Comparison of ENCODE assay signal across 22 cellular contexts in genomic region chr5:75434107-75434506, GRCh38.
DNase-seq lines count a peak whose midpoint lies in the region; ATAC-seq and TF ChIP-seq lines count a peak whose summit lies in the region.
"Had no signal": no experiment of that assay in that cellular context is flagged by ENCODE, and none has a peak within 500 bp of the region (broad histone marks: within the 10 kb centered on the region; RNA-seq: fewer than 3 reads in every experiment).

No MANE protein-coding gene starts in this region.

- no peaks in the 10 kb centered on the region for H3K36me3 ChIP-seq in adipocyte (ENCODE audit: control insufficient read depth, insufficient read depth, low read length, severe bottlenecking)
- H3K36me3 ChIP-seq in mesendoderm (ENCODE audit: control insufficient read depth, insufficient read depth, low read length) = no peaks in the 10 kb centered on the region

- H3K4me3 Mint-ChIP-seq in activated naive CD8-positive, alpha-beta T cell = no peak overlapping the region
- no peak overlapping the region for H3K4me3 Mint-ChIP-seq in activated naive CD8-positive, alpha-beta T cell treated with anti-CD3 and anti-CD28 coated beads, Interleukin-2, amount 50 U/mL, for 24 hours
- no peak overlapping the region for H3K4me3 Mint-ChIP-seq in stimulated activated memory B cell treated with anti-CD40 and anti-IgM and Interleukin-4, amounts not matched to agents 10 μg/mL and 1 μg/mL and 100 μg/mL, for 72 hours
- H3K4me3 Mint-ChIP-seq: CD4-positive, alpha-beta T cell; GM23338 had no signal

- H3K4me3 ChIP-seq in adipocyte (ENCODE audit: low read length) = no peak overlapping the region
- H3K4me3 ChIP-seq in fibroblast of the aortic adventitia (ENCODE audit: low read depth, low read length) = no peak overlapping the region
- H3K4me3 ChIP-seq in mesendoderm (ENCODE audit: low read length) = no peak overlapping the region
- H3K4me3 ChIP-seq: GM23338 had no signal

- no peak overlapping the region for H4K5ac ChIP-seq in mesendoderm (ENCODE audit: low read length)

- H3K9me3 ChIP-seq in adipocyte (ENCODE audit: control insufficient read depth, low read length) = no peaks in the 10 kb centered on the region
- H3K9me3 ChIP-seq: BE2C, Caco-2 had no signal

- no peak overlapping the region for H3K56ac ChIP-seq in mesendoderm (ENCODE audit: low read length)

- ATAC-seq in activated naive CD8-positive, alpha-beta T cell treated with anti-CD3 and anti-CD28 coated beads, Interleukin-2, amount 50 U/mL, for 24 hours = no peak
- ATAC-seq in stimulated activated memory B cell treated with anti-CD40 and anti-IgM and Interleukin-4, amounts not matched to agents 10 μg/mL and 1 μg/mL and 100 μg/mL, for 72 hours = no peak
- ATAC-seq: GM23338, HCT116, Panc1 had no signal

- H3K18ac ChIP-seq in mesendoderm (ENCODE audit: low read length) = no peak overlapping the region

- H2BK120ac ChIP-seq in mesendoderm (ENCODE audit: low read depth, low read length) = no peak overlapping the region

- H2AK5ac ChIP-seq in mesendoderm (ENCODE audit: low read length) = no peak overlapping the region

- no peak for DNase-seq in activated naive CD8-positive, alpha-beta T cell treated with anti-CD3 and anti-CD28 coated beads, Interleukin-2, amount 50 U/mL, for 24 hours
- DNase-seq in adipocyte (ENCODE audit: low read depth) (peak; percentile 10), fibroblast of the aortic adventitia (ENCODE audit: low read depth) (peak; percentile 21), NCI-H2196 (lab: John Stamatoyannopoulos, UW; ENCODE audit: unreplicated experiment) (no peak), mesendoderm (no peak)
- no peak for DNase-seq in stimulated activated CD4-positive, alpha-beta T cell treated with anti-CD3 and anti-CD28 coated beads, Interleukin-2, amount 100 ng/mL, for 24 hours
- DNase-seq: 8988T; BE2C; Caco-2; CD4-positive, alpha-beta T cell; DMS79; MM.1S; NCI-H1092 treated with DMSO at 0.1 percent for 48 hours; NCI-H146; NCI-H2029 treated with DMSO at 0.1 percent for 48 hours; NCI-H2171; NCI-H446 treated with DMSO at 0.1 percent for 48 hours had no signal

- no peak overlapping the region for H3K4me2 ChIP-seq in mesendoderm (ENCODE audit: low read length)
- H3K4me2 ChIP-seq: GM23338 had no signal

- peaks cover 16% of the 10 kb centered on the region for H3K4me1 ChIP-seq in adipocyte (ENCODE audit: control insufficient read depth, insufficient read depth, low read length)
- H3K4me1 ChIP-seq in mesendoderm (ENCODE audit: control insufficient read depth, low read depth, low read length) = no peaks in the 10 kb centered on the region
- H3K4me1 ChIP-seq: Caco-2 had no signal

- H3K79me2 ChIP-seq in mesendoderm (ENCODE audit: control insufficient read depth, insufficient read depth, low read length) = no peaks in the 10 kb centered on the region

- H3K27me3 Mint-ChIP-seq in activated naive CD8-positive, alpha-beta T cell = no peaks in the 10 kb centered on the region
- H3K27me3 Mint-ChIP-seq in activated naive CD8-positive, alpha-beta T cell treated with anti-CD3 and anti-CD28 coated beads, Interleukin-2, amount 50 U/mL, for 24 hours = no peaks in the 10 kb centered on the region
- no peaks in the 10 kb centered on the region for H3K27me3 Mint-ChIP-seq in stimulated activated memory B cell treated with anti-CD40 and anti-IgM and Interleukin-4, amounts not matched to agents 10 μg/mL and 1 μg/mL and 100 μg/mL, for 72 hours
- H3K27me3 Mint-ChIP-seq: CD4-positive, alpha-beta T cell had no signal

- H3K27ac Mint-ChIP-seq in activated naive CD8-positive, alpha-beta T cell = peak overlapping the region; percentile 72
- no peak overlapping the region for H3K27ac Mint-ChIP-seq in activated naive CD8-positive, alpha-beta T cell treated with anti-CD3 and anti-CD28 coated beads, Interleukin-2, amount 50 U/mL, for 24 hours
- H3K27ac Mint-ChIP-seq in stimulated activated memory B cell treated with anti-CD40 and anti-IgM and Interleukin-4, amounts not matched to agents 10 μg/mL and 1 μg/mL and 100 μg/mL, for 72 hours = peak overlapping the region; percentile 58
- H3K27ac Mint-ChIP-seq: CD4-positive, alpha-beta T cell had no signal

- H3K27me3 ChIP-seq in adipocyte (replicated peaks; ENCODE audit: control insufficient read depth, insufficient read depth, low read length) = no peaks in the 10 kb centered on the region
- H3K27me3 ChIP-seq in mesendoderm (ENCODE audit: insufficient read depth, low read length, poor library complexity) = no peaks in the 10 kb centered on the region
- H3K27me3 ChIP-seq: BE2C had no signal

- H4K8ac ChIP-seq in mesendoderm (ENCODE audit: low read depth, low read length) = no peak overlapping the region

- peaks cover 17% of the 10 kb centered on the region for H3K36me3 Mint-ChIP-seq in activated naive CD8-positive, alpha-beta T cell
- H3K36me3 Mint-ChIP-seq in activated naive CD8-positive, alpha-beta T cell treated with anti-CD3 and anti-CD28 coated beads, Interleukin-2, amount 50 U/mL, for 24 hours (ENCODE audit: low read depth) = peaks cover 9% of the 10 kb centered on the region
- peaks cover 18% of the 10 kb centered on the region for H3K36me3 Mint-ChIP-seq in stimulated activated memory B cell treated with anti-CD40 and anti-IgM and Interleukin-4, amounts not matched to agents 10 μg/mL and 1 μg/mL and 100 μg/mL, for 72 hours

- peaks cover 4% of the 10 kb centered on the region for H3K4me1 Mint-ChIP-seq in activated naive CD8-positive, alpha-beta T cell (ENCODE audit: low read depth)
- H3K4me1 Mint-ChIP-seq in activated naive CD8-positive, alpha-beta T cell treated with anti-CD3 and anti-CD28 coated beads, Interleukin-2, amount 50 U/mL, for 24 hours = peaks cover 2% of the 10 kb centered on the region
- peaks cover 7% of the 10 kb centered on the region for H3K4me1 Mint-ChIP-seq in stimulated activated memory B cell treated with anti-CD40 and anti-IgM and Interleukin-4, amounts not matched to agents 10 μg/mL and 1 μg/mL and 100 μg/mL, for 72 hours
- H3K4me1 Mint-ChIP-seq: GM23338 had no signal

- no peak overlapping the region for H3K4ac ChIP-seq in mesendoderm (ENCODE audit: low read depth, low read length)

- H2BK15ac ChIP-seq in mesendoderm (replicated peaks; ENCODE audit: low read depth) = no peak overlapping the region

- H3K79me1 ChIP-seq in mesendoderm (ENCODE audit: low read length) = no peaks in the 10 kb centered on the region

- H3K9ac ChIP-seq in adipocyte (ENCODE audit: low read length) = no peak overlapping the region
- no peak overlapping the region for H3K9ac ChIP-seq in mesendoderm (ENCODE audit: low read length)

- no peak overlapping the region for H3K27ac ChIP-seq in mesendoderm (ENCODE audit: low read depth, low read length)

- no peak overlapping the region for H2BK5ac ChIP-seq in mesendoderm (ENCODE audit: low read length)

- no peaks in the 10 kb centered on the region for H3K9me3 Mint-ChIP-seq in activated naive CD8-positive, alpha-beta T cell (ENCODE audit: low read depth)
- peaks cover 10% of the 10 kb centered on the region for H3K9me3 Mint-ChIP-seq in activated naive CD8-positive, alpha-beta T cell treated with anti-CD3 and anti-CD28 coated beads, Interleukin-2, amount 50 U/mL, for 24 hours
- no peaks in the 10 kb centered on the region for H3K9me3 Mint-ChIP-seq in stimulated activated memory B cell treated with anti-CD40 and anti-IgM and Interleukin-4, amounts not matched to agents 10 μg/mL and 1 μg/mL and 100 μg/mL, for 72 hours
- H3K9me3 Mint-ChIP-seq: CD4-positive, alpha-beta T cell; GM23338 had no signal

- TF ChIP-seq CTCF in fibroblast of the aortic adventitia (IDR thresholded peaks at IDR 0.05; ENCODE audit: insufficient read depth, low read length) = no peak

- H3K23ac ChIP-seq in mesendoderm (ENCODE audit: low read length) = no peak overlapping the region

- WGBS in mesendoderm (ENCODE audit: extremely low coverage, insufficient coverage, low lambda C conversion rate) = no CpG with 5 or more reads among the region's 2 CpGs

Comparison
In these comparisons a context has a peak if more than half of its experiments do, and no peak if none do; other contexts are left out.
1. DNase-seq: peak in adipocyte (single experiment) and fibroblast of the aortic adventitia (single experiment); none in activated naive CD8-positive, alpha-beta T cell treated with anti-CD3 and anti-CD28 coated beads, Interleukin-2, amount 50 U/mL, for 24 hours (single experiment), NCI-H2196 (single experiment), stimulated activated CD4-positive, alpha-beta T cell treated with anti-CD3 and anti-CD28 coated beads, Interleukin-2, amount 100 ng/mL, for 24 hours (0 of 2) and mesendoderm (single experiment).